ENCODE assay signal across 1 cellular context in genomic region chr9:36487482-36488321, GRCh38.
A peak's percentile ranks its signal among the peaks of the same experiment; 100 is the strongest.
TF ChIP-seq lines count a peak whose summit lies in the region.

No MANE protein-coding gene starts in this region.

TF ChIP-seq in WTC11, 78 proteins besides CTCF, POLR2A, EP300 and RAD21 (continued from another document):
- TF ChIP-seq HMGXB4 (CRISPR knock-in tag; IDR thresholded peaks at IDR 0.05) (no peak), MLX (CRISPR knock-in tag; IDR thresholded peaks at IDR 0.05) (no peak), SP1 (CRISPR knock-in tag; conservative IDR thresholded peaks at IDR 0.05) (peak; percentile 70), SMAD3 (CRISPR knock-in tag; IDR thresholded peaks at IDR 0.05; ENCODE audit: borderline replicate concordance) (no peak), MYBL2 (CRISPR knock-in tag; IDR thresholded peaks at IDR 0.05) (no peak), NR1H2 (CRISPR knock-in tag; IDR thresholded peaks at IDR 0.05) (no peak), FOXP1 (CRISPR knock-in tag; IDR thresholded peaks at IDR 0.05; ENCODE audit: borderline replicate concordance) (0 out of 2 replicates have a peak, but pooled peaks have one; percentile 11), ZSCAN18 (CRISPR knock-in tag; IDR thresholded peaks at IDR 0.05) (no peak), JAZF1 (CRISPR knock-in tag; IDR thresholded peaks at IDR 0.05) (no peak), TEAD1 (CRISPR knock-in tag; IDR thresholded peaks at IDR 0.05) (0 out of 2 replicates have a peak, but pooled peaks have one; percentile 42)
